In the genomic region with DNA sequence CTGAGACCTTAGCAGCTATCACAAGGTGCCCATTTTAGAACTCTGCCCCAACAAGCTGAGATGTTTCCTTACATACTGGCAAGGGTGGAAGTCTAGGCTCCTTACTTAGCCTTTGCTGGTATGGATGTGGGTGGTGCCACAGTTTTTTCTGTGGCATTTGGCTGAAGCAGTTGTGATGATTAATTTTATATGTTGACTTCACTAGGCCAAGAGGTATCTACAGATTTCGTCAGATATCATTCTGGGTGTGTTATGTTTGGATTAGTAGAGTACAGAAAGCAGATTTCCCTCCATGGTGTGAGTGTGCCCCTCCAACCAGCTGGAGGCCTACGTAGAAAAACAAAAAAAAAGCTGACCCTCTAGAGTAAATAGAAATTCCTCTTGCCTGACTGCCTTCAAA, we compare ENCODE assay signal across 1 cellular context.
TF ChIP-seq lines count a peak whose summit lies in the region.

No MANE protein-coding gene starts in this region.

TF ChIP-seq in H1, 55 proteins besides CTCF, POLR2A, EP300 and RAD21:
- no peak for TF ChIP-seq ASH2L (IDR thresholded peaks at IDR 0.05; ENCODE audit: low read length)
- no peak for TF ChIP-seq TEAD4 (IDR thresholded peaks at IDR 0.05; ENCODE audit: low read depth, low read length)
- no peak for TF ChIP-seq SP2 (IDR thresholded peaks at IDR 0.05; ENCODE audit: low read length)
- TF ChIP-seq TAF1 (IDR thresholded peaks at IDR 0.05; ENCODE audit: low read depth, low read length) = no peak
- TF ChIP-seq FOSL1 (IDR thresholded peaks at IDR 0.05; ENCODE audit: insufficient read depth, low read depth, low read length) = no peak
- no peak for TF ChIP-seq KDM5A (IDR thresholded peaks at IDR 0.05; ENCODE audit: low read length)
- TF ChIP-seq SP1 (IDR thresholded peaks at IDR 0.05; ENCODE audit: low read depth, low read length) = no peak
- no peak for TF ChIP-seq CTBP2 (IDR thresholded peaks at IDR 0.05; ENCODE audit: borderline replicate concordance, insufficient read depth, insufficient read length, low read length)
- TF ChIP-seq POU5F1 (IDR thresholded peaks at IDR 0.05; ENCODE audit: low read depth, low read length) = no peak
- no peak for TF ChIP-seq KDM4A (IDR thresholded peaks at IDR 0.05; ENCODE audit: low read depth, low read length, severe bottlenecking)
- TF ChIP-seq PHF8 (conservative IDR thresholded peaks at IDR 0.05; ENCODE audit: low read depth, low read length) = no peak
- no peak for TF ChIP-seq SAP30 (IDR thresholded peaks at IDR 0.05; ENCODE audit: insufficient read depth, insufficient replicate concordance, low read length)
- TF ChIP-seq, protein P1, sequence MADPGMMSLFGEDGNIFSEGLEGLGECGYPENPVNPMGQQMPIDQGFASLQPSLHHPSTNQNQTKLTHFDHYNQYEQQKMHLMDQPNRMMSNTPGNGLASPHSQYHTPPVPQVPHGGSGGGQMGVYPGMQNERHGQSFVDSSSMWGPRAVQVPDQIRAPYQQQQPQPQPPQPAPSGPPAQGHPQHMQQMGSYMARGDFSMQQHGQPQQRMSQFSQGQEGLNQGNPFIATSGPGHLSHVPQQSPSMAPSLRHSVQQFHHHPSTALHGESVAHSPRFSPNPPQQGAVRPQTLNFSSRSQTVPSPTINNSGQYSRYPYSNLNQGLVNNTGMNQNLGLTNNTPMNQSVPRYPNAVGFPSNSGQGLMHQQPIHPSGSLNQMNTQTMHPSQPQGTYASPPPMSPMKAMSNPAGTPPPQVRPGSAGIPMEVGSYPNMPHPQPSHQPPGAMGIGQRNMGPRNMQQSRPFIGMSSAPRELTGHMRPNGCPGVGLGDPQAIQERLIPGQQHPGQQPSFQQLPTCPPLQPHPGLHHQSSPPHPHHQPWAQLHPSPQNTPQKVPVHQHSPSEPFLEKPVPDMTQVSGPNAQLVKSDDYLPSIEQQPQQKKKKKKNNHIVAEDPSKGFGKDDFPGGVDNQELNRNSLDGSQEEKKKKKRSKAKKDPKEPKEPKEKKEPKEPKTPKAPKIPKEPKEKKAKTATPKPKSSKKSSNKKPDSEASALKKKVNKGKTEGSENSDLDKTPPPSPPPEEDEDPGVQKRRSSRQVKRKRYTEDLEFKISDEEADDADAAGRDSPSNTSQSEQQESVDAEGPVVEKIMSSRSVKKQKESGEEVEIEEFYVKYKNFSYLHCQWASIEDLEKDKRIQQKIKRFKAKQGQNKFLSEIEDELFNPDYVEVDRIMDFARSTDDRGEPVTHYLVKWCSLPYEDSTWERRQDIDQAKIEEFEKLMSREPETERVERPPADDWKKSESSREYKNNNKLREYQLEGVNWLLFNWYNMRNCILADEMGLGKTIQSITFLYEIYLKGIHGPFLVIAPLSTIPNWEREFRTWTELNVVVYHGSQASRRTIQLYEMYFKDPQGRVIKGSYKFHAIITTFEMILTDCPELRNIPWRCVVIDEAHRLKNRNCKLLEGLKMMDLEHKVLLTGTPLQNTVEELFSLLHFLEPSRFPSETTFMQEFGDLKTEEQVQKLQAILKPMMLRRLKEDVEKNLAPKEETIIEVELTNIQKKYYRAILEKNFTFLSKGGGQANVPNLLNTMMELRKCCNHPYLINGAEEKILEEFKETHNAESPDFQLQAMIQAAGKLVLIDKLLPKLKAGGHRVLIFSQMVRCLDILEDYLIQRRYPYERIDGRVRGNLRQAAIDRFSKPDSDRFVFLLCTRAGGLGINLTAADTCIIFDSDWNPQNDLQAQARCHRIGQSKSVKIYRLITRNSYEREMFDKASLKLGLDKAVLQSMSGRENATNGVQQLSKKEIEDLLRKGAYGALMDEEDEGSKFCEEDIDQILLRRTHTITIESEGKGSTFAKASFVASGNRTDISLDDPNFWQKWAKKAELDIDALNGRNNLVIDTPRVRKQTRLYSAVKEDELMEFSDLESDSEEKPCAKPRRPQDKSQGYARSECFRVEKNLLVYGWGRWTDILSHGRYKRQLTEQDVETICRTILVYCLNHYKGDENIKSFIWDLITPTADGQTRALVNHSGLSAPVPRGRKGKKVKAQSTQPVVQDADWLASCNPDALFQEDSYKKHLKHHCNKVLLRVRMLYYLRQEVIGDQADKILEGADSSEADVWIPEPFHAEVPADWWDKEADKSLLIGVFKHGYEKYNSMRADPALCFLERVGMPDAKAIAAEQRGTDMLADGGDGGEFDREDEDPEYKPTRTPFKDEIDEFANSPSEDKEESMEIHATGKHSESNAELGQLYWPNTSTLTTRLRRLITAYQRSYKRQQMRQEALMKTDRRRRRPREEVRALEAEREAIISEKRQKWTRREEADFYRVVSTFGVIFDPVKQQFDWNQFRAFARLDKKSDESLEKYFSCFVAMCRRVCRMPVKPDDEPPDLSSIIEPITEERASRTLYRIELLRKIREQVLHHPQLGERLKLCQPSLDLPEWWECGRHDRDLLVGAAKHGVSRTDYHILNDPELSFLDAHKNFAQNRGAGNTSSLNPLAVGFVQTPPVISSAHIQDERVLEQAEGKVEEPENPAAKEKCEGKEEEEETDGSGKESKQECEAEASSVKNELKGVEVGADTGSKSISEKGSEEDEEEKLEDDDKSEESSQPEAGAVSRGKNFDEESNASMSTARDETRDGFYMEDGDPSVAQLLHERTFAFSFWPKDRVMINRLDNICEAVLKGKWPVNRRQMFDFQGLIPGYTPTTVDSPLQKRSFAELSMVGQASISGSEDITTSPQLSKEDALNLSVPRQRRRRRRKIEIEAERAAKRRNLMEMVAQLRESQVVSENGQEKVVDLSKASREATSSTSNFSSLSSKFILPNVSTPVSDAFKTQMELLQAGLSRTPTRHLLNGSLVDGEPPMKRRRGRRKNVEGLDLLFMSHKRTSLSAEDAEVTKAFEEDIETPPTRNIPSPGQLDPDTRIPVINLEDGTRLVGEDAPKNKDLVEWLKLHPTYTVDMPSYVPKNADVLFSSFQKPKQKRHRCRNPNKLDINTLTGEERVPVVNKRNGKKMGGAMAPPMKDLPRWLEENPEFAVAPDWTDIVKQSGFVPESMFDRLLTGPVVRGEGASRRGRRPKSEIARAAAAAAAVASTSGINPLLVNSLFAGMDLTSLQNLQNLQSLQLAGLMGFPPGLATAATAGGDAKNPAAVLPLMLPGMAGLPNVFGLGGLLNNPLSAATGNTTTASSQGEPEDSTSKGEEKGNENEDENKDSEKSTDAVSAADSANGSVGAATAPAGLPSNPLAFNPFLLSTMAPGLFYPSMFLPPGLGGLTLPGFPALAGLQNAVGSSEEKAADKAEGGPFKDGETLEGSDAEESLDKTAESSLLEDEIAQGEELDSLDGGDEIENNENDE (IDR thresholded peaks at IDR 0.05; ENCODE audit: insufficient replicate concordance, low read length) = no peak
- no peak for TF ChIP-seq TAF7 (optimal IDR thresholded peaks at IDR 0.05; ENCODE audit: borderline replicate concordance, low read depth, low read length)
- TF ChIP-seq JUN (IDR thresholded peaks at IDR 0.05; ENCODE audit: low read depth, low read length) = no peak
